Comparison of ENCODE assay signal across 11 cellular contexts in genomic region chr2:42009657-42010580, GRCh38. TPM values are rescaled to one million over a fixed set of nuclear protein-coding genes. Genes with fewer than 3 reads are reported as not detected.
DNase-seq lines count a peak whose midpoint lies in the region; ATAC-seq, FAIRE-seq and TF ChIP-seq lines count a peak whose summit lies in the region.
"Had no signal": no experiment of that assay in that cellular context is flagged by ENCODE, and none has a peak within 500 bp of the region (broad histone marks: within the 10 kb centered on the region; RNA-seq: fewer than 3 reads in every experiment).

No MANE protein-coding gene starts in this region.

- TF ChIP-seq EP300 in GM12878 (IDR thresholded peaks at IDR 0.05; ENCODE audit: borderline replicate concordance in 1 of 2, control insufficient read depth in 1 of 2, low read depth in 2 of 2, low read length in 2 of 2): no peak

- H2AFZ ChIP-seq in GM12878 (ENCODE audit: control insufficient read depth, low read depth, low read length): no peak overlapping the region
- H2AFZ ChIP-seq: PC-9 had no signal

- no peak overlapping the region for H3K27ac Mint-ChIP-seq in activated CD8-positive, alpha-beta T cell treated with anti-CD3 and anti-CD28 coated beads for 36 hours
- H3K27ac Mint-ChIP-seq in activated CD8-positive, alpha-beta T cell treated with anti-CD3 and anti-CD28 coated beads, Interleukin-2, amount 10 ng/mL, durations not matched to agents 7 days and 5 days: no peak overlapping the region

- intact Hi-C loops in activated CD8-positive, alpha-beta T cell treated with anti-CD3 and anti-CD28 coated beads for 36 hours (cut with micrococcal nuclease): no loop called here
- intact Hi-C loops in GM12878 (cut with micrococcal nuclease; ENCODE audit: unreplicated experiment): no loop called here

- 0 out of 2 replicates have a peak, but pooled peaks have one; percentile 2 for TF ChIP-seq RAD21 in GM12878 (IDR thresholded peaks at IDR 0.05; ENCODE audit: insufficient read depth, low read depth, low read length)

- H3K27me3 ChIP-seq in GM12878 (replicated peaks in 1 of 2; ENCODE audit: control insufficient read depth in 2 of 2, insufficient read depth in 2 of 2, low read length in 1 of 2): no peaks in the 10 kb centered on the region

- SMC1A ChIA-PET in GM12878 (lab: Charles Lee; ENCODE audit: uncharacterized antibody, unreplicated experiment): interaction anchor here (1.2 kb wide), 1 partner anchor 78 kb away, joined by 3 read pairs; no protein-coding TSS in a partner anchor

- 16% methylated on average over 8 of the region's 10 CpGs for WGBS in GM12878 (ENCODE audit: insufficient coverage, insufficient replicate concordance, low lambda C conversion rate, missing lambda C conversion rate)

- no TSS peak for BruUV-seq in GM12878 (replicated peaks; lab: Mats Ljungman, UMichigan)

- CTCF ChIA-PET in activated CD8-positive, alpha-beta T cell treated with anti-CD3 and anti-CD28 coated beads for 36 hours (lab: Charles Lee): interaction anchor here (1.0 kb wide), 1 partner anchor 48 kb away, joined by 3 read pairs; no protein-coding TSS in a partner anchor
- CTCF ChIA-PET in activated CD8-positive, alpha-beta T cell treated with anti-CD3 and anti-CD28 coated beads, Interleukin-2, amount 10 ng/mL, durations not matched to agents 7 days and 5 days (lab: Charles Lee): no interaction called here
- CTCF ChIA-PET in GM12878 (lab: Yijun Ruan, JAX): interaction anchor here (1.3 to 1.5 kb wide), 2 partner anchors 76 to 156 kb away, joined by 3 read pairs; no protein-coding TSS in a partner anchor

- POLR2A ChIA-PET in activated CD8-positive, alpha-beta T cell treated with anti-CD3 and anti-CD28 coated beads for 36 hours (lab: Charles Lee): no interaction called here
- POLR2A ChIA-PET in activated CD8-positive, alpha-beta T cell treated with anti-CD3 and anti-CD28 coated beads, Interleukin-2, amount 10 ng/mL, durations not matched to agents 7 days and 5 days (lab: Charles Lee): no interaction called here
- POLR2A ChIA-PET in GM12878 (lab: Charles Lee): no interaction called here

- H3K9me3 Mint-ChIP-seq in activated CD8-positive, alpha-beta T cell treated with anti-CD3 and anti-CD28 coated beads for 36 hours: peaks cover 2% of the 10 kb centered on the region
- no peaks in the 10 kb centered on the region for H3K9me3 Mint-ChIP-seq in activated CD8-positive, alpha-beta T cell treated with anti-CD3 and anti-CD28 coated beads, Interleukin-2, amount 10 ng/mL, durations not matched to agents 7 days and 5 days (ENCODE audit: insufficient read depth)

- H3K27ac ChIP-seq in GM12878 (ENCODE audit: control insufficient read depth, insufficient read depth): no peak overlapping the region
- H3K27ac ChIP-seq: PC-9 had no signal

- peak overlapping the region; percentile 55 for H3K4me2 ChIP-seq in GM12878 (ENCODE audit: control insufficient read depth, insufficient read depth)
- H3K4me2 ChIP-seq: PC-9 had no signal

- peaks cover 13% of the 10 kb centered on the region for H3K4me1 Mint-ChIP-seq in activated CD8-positive, alpha-beta T cell treated with anti-CD3 and anti-CD28 coated beads for 36 hours (ENCODE audit: low read depth)
- H3K4me1 Mint-ChIP-seq in activated CD8-positive, alpha-beta T cell treated with anti-CD3 and anti-CD28 coated beads, Interleukin-2, amount 10 ng/mL, durations not matched to agents 7 days and 5 days (ENCODE audit: low read depth): peaks cover 3% of the 10 kb centered on the region

- RAD21 ChIA-PET in GM12878 (lab: Charles Lee; ENCODE audit: unreplicated experiment): no interaction called here

- FAIRE-seq in GM12878 (lab: Jason Lieb, UNC): peak; percentile 61

- H3K4me3 ChIP-seq in GM12878: no peak overlapping the region
- H3K4me3 ChIP-seq: PC-9, skin epidermis had no signal

- H3K79me2 ChIP-seq in GM12878 (ENCODE audit: control insufficient read depth, insufficient read depth, low read length): no peaks in the 10 kb centered on the region

- DNase-seq in activated CD8-positive, alpha-beta T cell treated with anti-CD3 and anti-CD28 coated beads for 36 hours: peak; percentile 21
- DNase-seq in activated CD8-positive, alpha-beta T cell treated with anti-CD3 and anti-CD28 coated beads, Interleukin-2, amount 10 ng/mL, durations not matched to agents 7 days and 5 days: no peak
- no peak for DNase-seq in GM12878 (ENCODE audit: low read depth, low spot score)
- DNase-seq in stimulated activated CD4-positive, alpha-beta T cell treated with anti-CD3 and anti-CD28 coated beads, Interleukin-2, amount 100 ng/mL, for 48 hours: peak; percentile 3 to 23
- DNase-seq in GM03348 (ENCODE audit: low spot score): no peak
- no peak for DNase-seq in GOT3 (lab: John Stamatoyannopoulos, UW)
- no peak for DNase-seq in glomerular visceral epithelial cell (ENCODE audit: extremely low spot score)
- DNase-seq: dermis blood vessel endothelial cell had no signal

- no peak overlapping the region for H3K9ac ChIP-seq in GM12878 (ENCODE audit: control insufficient read depth, insufficient read depth, low read length)

- TF ChIP-seq CTCF in activated CD8-positive, alpha-beta T cell treated with anti-CD3 and anti-CD28 coated beads for 36 hours (IDR thresholded peaks at IDR 0.05): no peak
- TF ChIP-seq CTCF in GM12878 (IDR thresholded peaks at IDR 0.05 in 2 of 3, conservative IDR thresholded peaks at IDR 0.05 in 1 of 3; ENCODE audit: control insufficient read depth in 2 of 3, extremely low read depth in 1 of 3, insufficient read depth in 1 of 3, low read depth in 3 of 3, low read length in 3 of 3): no peak

- no peak overlapping the region for H3K4me3 Mint-ChIP-seq in activated CD8-positive, alpha-beta T cell treated with anti-CD3 and anti-CD28 coated beads for 36 hours
- H3K4me3 Mint-ChIP-seq in activated CD8-positive, alpha-beta T cell treated with anti-CD3 and anti-CD28 coated beads, Interleukin-2, amount 10 ng/mL, durations not matched to agents 7 days and 5 days: no peak overlapping the region

- ATAC-seq in activated CD8-positive, alpha-beta T cell treated with anti-CD3 and anti-CD28 coated beads for 36 hours: no peak
- no peak for ATAC-seq in activated CD8-positive, alpha-beta T cell treated with anti-CD3 and anti-CD28 coated beads, Interleukin-2, amount 10 ng/mL, durations not matched to agents 7 days and 5 days
- ATAC-seq in HG03039 (IDR thresholded peaks at IDR 0.05; ENCODE audit: unreplicated experiment) (peak; percentile 66), GM12878 (peak; percentile 76)

- H3K4me1 ChIP-seq in GM12878 (ENCODE audit: control insufficient read depth, insufficient read depth, low read length): peaks cover 16% of the 10 kb centered on the region

- no peak for TF ChIP-seq POLR2A in GM12878 (IDR thresholded peaks at IDR 0.05; ENCODE audit: low read depth, low read length)

- H4K20me1 ChIP-seq in GM12878 (ENCODE audit: control insufficient read depth, insufficient read depth): no peaks in the 10 kb centered on the region

- no peaks in the 10 kb centered on the region for H3K36me3 Mint-ChIP-seq in activated CD8-positive, alpha-beta T cell treated with anti-CD3 and anti-CD28 coated beads for 36 hours (ENCODE audit: low read depth)
- H3K36me3 Mint-ChIP-seq in activated CD8-positive, alpha-beta T cell treated with anti-CD3 and anti-CD28 coated beads, Interleukin-2, amount 10 ng/mL, durations not matched to agents 7 days and 5 days (ENCODE audit: low read depth): no peaks in the 10 kb centered on the region

- no peaks in the 10 kb centered on the region for H3K36me3 ChIP-seq in GM12878 (ENCODE audit: control insufficient read depth in 2 of 2, insufficient read depth in 2 of 2, low read length in 1 of 2)

- H3K9me3 ChIP-seq in GM12878 (replicated peaks; ENCODE audit: control insufficient read depth, insufficient read depth, low read length): peaks cover 7% of the 10 kb centered on the region; the same call in 2 of the 3 replicates

- in situ Hi-C loops in GM12878 (cut with MboI): no loop called here

- peaks cover 9% of the 10 kb centered on the region for H3K27me3 Mint-ChIP-seq in activated CD8-positive, alpha-beta T cell treated with anti-CD3 and anti-CD28 coated beads for 36 hours
- H3K27me3 Mint-ChIP-seq in activated CD8-positive, alpha-beta T cell treated with anti-CD3 and anti-CD28 coated beads, Interleukin-2, amount 10 ng/mL, durations not matched to agents 7 days and 5 days (ENCODE audit: low read depth): peaks cover 6% of the 10 kb centered on the region

TF ChIP-seq in GM12878, 131 proteins besides CTCF, POLR2A, EP300 and RAD21 (continues in another document):
- TF ChIP-seq NFIC (IDR thresholded peaks at IDR 0.05; ENCODE audit: low read depth, low read length): peak; percentile 36; the same call in 1 of the 2 replicates
- 0 out of 2 replicates have a peak, but pooled peaks have one; percentile 25 for TF ChIP-seq IKZF1 (conservative IDR thresholded peaks at IDR 0.05)
- no peak for TF ChIP-seq TAF1 (IDR thresholded peaks at IDR 0.05; ENCODE audit: borderline replicate concordance, low read depth, low read length)
- TF ChIP-seq JUNB (IDR thresholded peaks at IDR 0.05): 0 out of 2 replicates have a peak, but pooled peaks have one; percentile 10
- TF ChIP-seq EED (IDR thresholded peaks at IDR 0.05; ENCODE audit: low read depth): peak; percentile 79
- TF ChIP-seq IKZF2 (IDR thresholded peaks at IDR 0.05): peak; percentile 36 to 53; a peak in 2 of 4 replicates
- peak; percentile 77 for TF ChIP-seq RUNX3 (IDR thresholded peaks at IDR 0.05; ENCODE audit: low read length)
- no peak for TF ChIP-seq ZNF384 (IDR thresholded peaks at IDR 0.05; ENCODE audit: borderline replicate concordance, low read depth, low read length)

RNA-seq across cellular contexts. Expression of gene PKDCC, which starts 37.9 kb away (rescaled TPM):
- not detected for total RNA-seq in activated CD8-positive, alpha-beta T cell treated with anti-CD3 and anti-CD28 coated beads for 36 hours
- not detected for total RNA-seq in activated CD8-positive, alpha-beta T cell treated with anti-CD3 and anti-CD28 coated beads, Interleukin-2, amount 10 ng/mL, durations not matched to agents 7 days and 5 days
- total RNA-seq in GM12878 (2013; cell fraction: nucleolus; rRNA removed): not detected in 2 replicates
- total RNA-seq in GM12878 (2014; rRNA removed): 4.9 and 5.9 TPM in 2 replicates
- total RNA-seq in GM12878 (2014; rRNA removed; fragmentation: Illumina TruSeq; extraction: Trizol): 4.2 and 5.2 TPM in 2 replicates
- total RNA-seq in GM12878 (2021): 4.3 TPM in 2 replicates
- polyA plus RNA-seq in GM12878 (2011; ENCODE audit: low read depth): 1.6 TPM
- polyA plus RNA-seq in GM12878 (2011; rRNA removed): 0.24 TPM in 1 of 2 replicates, not detected in the other
- 0.17 TPM in 1 of 2 replicates, not detected in the other for polyA plus RNA-seq in GM12878 (2011; cell fraction: cytosol; rRNA removed)
- 0.46 and 0.51 TPM in 2 replicates for polyA plus RNA-seq in GM12878 (2011; cell fraction: nucleus; rRNA removed)
- 1.8 and 3.6 TPM in 2 replicates for polyA plus RNA-seq in GM12878 (2012)
- polyA plus RNA-seq in GM12878 (2014; fragmentation: Illumina TruSeq; extraction: Trizol): 4.0 and 5.6 TPM in 2 replicates
- under 1 TPM; 0.13 to 0.16 TPM for polyA plus RNA-seq in GM12878 (2014; fragmentation: Nextera tagmentation; extraction: Ambion mirVana)
- polyA plus RNA-seq in GM12878 (2014; rRNA removed): 7.1 and 10.2 TPM in 2 replicates
- under 1 TPM; 0.15 to 0.25 TPM for polyA plus RNA-seq in GM12878 (2016; fragmentation: Nextera tagmentation; extraction: Ambion mirVana)
- not detected in 2 replicates for polyA minus RNA-seq in GM12878 (2011; rRNA and poly(A)+ RNA removed)
- polyA minus RNA-seq in GM12878 (2011; cell fraction: cytosol; rRNA and poly(A)+ RNA removed): not detected in 2 replicates
- 0.77 TPM in 1 of 2 replicates, not detected in the other for polyA minus RNA-seq in GM12878 (2011; cell fraction: nucleus; rRNA and poly(A)+ RNA removed)

Comparison
In these comparisons a context has a peak if more than half of its experiments do, and no peak if none do; other contexts are left out.
1. DNase-seq: peak in activated CD8-positive, alpha-beta T cell treated with anti-CD3 and anti-CD28 coated beads for 36 hours (single experiment) and stimulated activated CD4-positive, alpha-beta T cell treated with anti-CD3 and anti-CD28 coated beads, Interleukin-2, amount 100 ng/mL, for 48 hours (2 of 2); none in activated CD8-positive, alpha-beta T cell treated with anti-CD3 and anti-CD28 coated beads, Interleukin-2, amount 10 ng/mL, durations not matched to agents 7 days and 5 days (single experiment), GM12878 (single experiment), GM03348 (single experiment), GOT3 (single experiment) and glomerular visceral epithelial cell (single experiment).
2. ATAC-seq: peak in HG03039 (single experiment) and GM12878 (single experiment); none in activated CD8-positive, alpha-beta T cell treated with anti-CD3 and anti-CD28 coated beads for 36 hours (single experiment) and activated CD8-positive, alpha-beta T cell treated with anti-CD3 and anti-CD28 coated beads, Interleukin-2, amount 10 ng/mL, durations not matched to agents 7 days and 5 days (single experiment).